8 cellular contexts compared by ENCODE assay signal in genomic region chr10:92240289-92241157, GRCh38. TPM values are rescaled to one million over a fixed set of nuclear protein-coding genes. Genes with fewer than 3 reads are reported as not detected.
DNase-seq lines count a peak whose midpoint lies in the region; ATAC-seq, FAIRE-seq and TF ChIP-seq lines count a peak whose summit lies in the region.

No MANE protein-coding gene starts in this region.

- H3K4me3 ChIP-seq in Peyer's patch (peak overlapping the region; percentile 63 to 86 (median 76)), neutrophil (ENCODE audit: low read depth in 1 of 2, low read length in 1 of 2) (peak overlapping the region; percentile 72 to 77)

- H3K27ac ChIP-seq in Peyer's patch (peak overlapping the region; percentile 74 to 89 (median 86)), adipose tissue (ENCODE audit: low read depth, low read length) (peak overlapping the region; percentile 34), neutrophil (peak overlapping the region; percentile 92)

- H3K9me3 ChIP-seq in Peyer's patch, result no peaks in the 10 kb centered on the region
- no peaks in the 10 kb centered on the region for H3K9me3 ChIP-seq in neutrophil

- intact Hi-C loops in head of caudate nucleus (cut with DNase I), result loop anchor here (2.0 kb wide), 1 partner anchor 50 kb away; the partner anchor contains the start of genes CPEB3 and MARCHF5

- DNase-seq in D721Med (ENCODE audit: insufficient read length, low spot score) (peak; percentile 52), HuH-7 (ENCODE audit: low spot score) (peak; percentile 81), Peyer's patch (peak; percentile 52 to 87 (median 75)), head of caudate nucleus (peak; percentile 14 to 87 (median 68))

- 0 to 1% (median 1%) methylated on average over 28 of the region's 28 CpGs for WGBS in adipose tissue, 3 donors

- peak; percentile 88 for FAIRE-seq in D721Med (lab: Jason Lieb, UNC)

- H3K27me3 ChIP-seq in Peyer's patch, result no peaks in the 10 kb centered on the region
- H3K27me3 ChIP-seq in neutrophil, result no peaks in the 10 kb centered on the region

- peak; percentile 49 for ATAC-seq in GM19463 (IDR thresholded peaks at IDR 0.05; ENCODE audit: unreplicated experiment)
- ATAC-seq in HG02970 (IDR thresholded peaks at IDR 0.05; ENCODE audit: low FRiP score, unreplicated experiment), result no peak

- TF ChIP-seq POLR2A in Peyer's patch (IDR thresholded peaks at IDR 0.05), result peak; percentile 85 to 86

- no peak for TF ChIP-seq CTCF in D721Med (IDR thresholded peaks at IDR 0.05; ENCODE audit: insufficient read depth, missing control alignments)
- TF ChIP-seq CTCF in Peyer's patch (IDR thresholded peaks at IDR 0.05), result no peak
- peak; percentile 19 for TF ChIP-seq CTCF in neutrophil (IDR thresholded peaks at IDR 0.05)

- H3K36me3 ChIP-seq in Peyer's patch, result no peaks in the 10 kb centered on the region
- H3K36me3 ChIP-seq in neutrophil, result no peaks in the 10 kb centered on the region

- H3K4me1 ChIP-seq in Peyer's patch, result peaks cover 0 to 23% (median 4%) of the 10 kb centered on the region in 4 donors
- peaks cover 37 to 45% of the 10 kb centered on the region in 2 experiments for H3K4me1 ChIP-seq in neutrophil (ENCODE audit: control insufficient read depth in 1 of 2, insufficient read depth in 1 of 2, low read depth in 1 of 2, low read length in 1 of 2)

RNA-seq across cellular contexts. Expression of gene CPEB3, which starts 50.4 kb away (rescaled TPM):
- total RNA-seq in Peyer's patch, result 10 to 100 TPM in 3 of 4 donors, 1 to 10 TPM in 1; 9.9 to 15.2 (median 11.4) TPM
- 1 to 10 TPM in 2 of 3 donors, under 1 TPM in 1; 0.94 to 1.6 (median 1.3) TPM for polyA plus RNA-seq in adipose tissue

RNA-seq across cellular contexts. Expression of gene MARCHF5, which starts 50.4 kb away (rescaled TPM):
- total RNA-seq in Peyer's patch, result 10 to 100 TPM in 3 of 4 donors, 1 to 10 TPM in 1; 9.1 to 22.1 (median 18.6) TPM
- 10 to 100 TPM; 13.4 to 25.3 (median 18.4) TPM for polyA plus RNA-seq in adipose tissue

Comparison
In these comparisons a context has a peak if more than half of its experiments do, and no peak if none do; other contexts are left out.
1. H3K27ac ChIP-seq: peak in every context shown above with its lines; median percentile 92 in neutrophil; 86 in Peyer's patch; 34 in adipose tissue.